In the genomic region with DNA sequence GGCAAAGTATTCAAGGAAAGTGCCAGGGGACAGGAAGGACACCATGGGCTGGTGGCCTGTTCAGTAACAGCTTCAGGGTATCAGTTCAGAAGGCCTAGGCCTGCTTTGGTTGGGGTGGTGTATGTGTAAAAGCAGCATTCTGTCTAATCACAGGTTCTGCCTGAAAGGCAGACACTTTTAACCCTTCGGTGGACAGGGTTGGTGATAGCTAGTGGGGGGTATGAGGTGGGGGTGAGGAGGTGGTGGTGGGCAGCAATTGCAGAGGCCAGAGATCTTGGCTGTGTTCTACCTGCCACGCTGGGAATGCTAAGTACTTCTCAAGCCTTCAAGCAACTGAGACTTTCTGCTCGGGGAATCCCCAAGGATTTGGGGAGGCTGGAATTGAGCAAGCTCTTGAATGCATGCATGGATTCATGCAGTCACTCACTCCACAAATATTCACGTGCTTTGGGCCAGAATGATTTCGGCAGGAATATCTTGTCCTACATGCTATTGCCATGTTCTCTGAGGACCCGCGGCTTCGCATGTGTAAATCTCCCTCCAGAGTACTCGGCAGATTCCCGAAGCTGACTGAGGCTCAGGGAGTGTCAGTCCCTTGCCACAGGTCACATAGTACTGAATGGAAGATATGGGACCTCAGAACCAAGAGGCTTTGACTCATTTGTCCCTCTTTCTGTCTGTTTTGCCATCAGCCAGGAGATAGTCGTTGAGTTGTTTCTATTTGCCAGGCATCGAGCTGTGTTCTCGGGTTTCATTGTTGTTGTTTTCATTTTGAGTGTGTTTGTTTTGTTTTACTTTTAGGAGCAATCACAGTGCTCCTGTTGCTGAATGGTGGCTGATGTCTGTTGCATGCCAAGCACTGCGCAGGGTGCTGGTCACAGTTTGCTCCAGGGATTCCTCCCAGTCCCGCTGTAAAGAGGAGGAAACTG, we compare ENCODE assay signal across 10 cellular contexts.
DNase-seq lines count a peak whose midpoint lies in the region; ATAC-seq and TF ChIP-seq lines count a peak whose summit lies in the region.
"Had no signal": no experiment of that assay in that cellular context is flagged by ENCODE, and none has a peak within 500 bp of the region (broad histone marks: within the 10 kb centered on the region; RNA-seq: fewer than 3 reads in every experiment).

No MANE protein-coding gene starts in this region.

- peaks cover 84% of the 10 kb centered on the region for H3K4me1 ChIP-seq in adipocyte (ENCODE audit: control insufficient read depth, insufficient read depth, low read length)
- H3K4me1 ChIP-seq in thyroid gland, result peaks cover 73 to 91% of the 10 kb centered on the region in 2 donors

- CTCF ChIA-PET in activated naive CD4-positive, alpha-beta T cell treated with anti-CD3 and anti-CD28 coated beads for 36 hours (lab: Charles Lee), result interaction anchor here (1.4 kb wide), 1 partner anchor 29 kb away, joined by 3 read pairs; no protein-coding TSS in a partner anchor

- H3K4me3 ChIP-seq in adipocyte (ENCODE audit: low read length), result peak overlapping the region; percentile 59
- no peak overlapping the region for H3K4me3 ChIP-seq in thyroid gland (replicated peaks in 1 of 3)

- H3K36me3 Mint-ChIP-seq in activated naive CD4-positive, alpha-beta T cell treated with anti-CD3 and anti-CD28 coated beads for 36 hours (ENCODE audit: low read depth), result peaks cover 4% of the 10 kb centered on the region

- H3K27me3 Mint-ChIP-seq in activated naive CD4-positive, alpha-beta T cell treated with anti-CD3 and anti-CD28 coated beads for 36 hours (ENCODE audit: low read depth), result no peaks in the 10 kb centered on the region

- ATAC-seq in HG03045 (IDR thresholded peaks at IDR 0.05; ENCODE audit: unreplicated experiment), result no peak

- intact Hi-C loops in activated naive CD4-positive, alpha-beta T cell treated with anti-CD3 and anti-CD28 coated beads for 36 hours (cut with micrococcal nuclease), result no loop called here
- intact Hi-C loops in thyroid gland (cut with DNase I), result no loop called here

- TF ChIP-seq CTCF in thyroid gland (IDR thresholded peaks at IDR 0.05), result no peak

- 36 to 41% methylated on average over 15 of the region's 15 CpGs for WGBS in thyroid gland, 2 donors

- peak overlapping the region; percentile 75 for H3K9ac ChIP-seq in adipocyte (ENCODE audit: low read length)

- H3K27me3 ChIP-seq in adipocyte (replicated peaks; ENCODE audit: control insufficient read depth, insufficient read depth, low read length) (no peaks in the 10 kb centered on the region), thyroid gland (no peaks in the 10 kb centered on the region)

- H3K4me1 Mint-ChIP-seq in activated naive CD4-positive, alpha-beta T cell treated with anti-CD3 and anti-CD28 coated beads for 36 hours (ENCODE audit: low read depth), result peaks cover 71% of the 10 kb centered on the region

- no peak overlapping the region for H3K4me3 Mint-ChIP-seq in activated naive CD4-positive, alpha-beta T cell treated with anti-CD3 and anti-CD28 coated beads for 36 hours

- DNase-seq in activated naive CD4-positive, alpha-beta T cell treated with anti-CD3 and anti-CD28 coated beads for 36 hours, result no peak
- no peak for DNase-seq in activated naive CD4-positive, alpha-beta T cell (lab: John Stamatoyannopoulos, UW)
- DNase-seq in adipocyte (ENCODE audit: low read depth), result peak; percentile 55
- peak; percentile 90 for DNase-seq in iris pigment epithelial cell (ENCODE audit: low read depth)
- peak; percentile 73 to 78 for DNase-seq in thyroid gland
- DNase-seq in NCI-H2227 treated with DMSO at 0.1 percent for 48 hours (lab: John Stamatoyannopoulos, UW), result no peak
- no peak for DNase-seq in activated gamma-delta T cell treated with Interleukin-2 at 50 U/mL for 16 hours
- DNase-seq: AML-193; stimulated activated CD4-positive, alpha-beta T cell treated with anti-CD3 and anti-CD28 coated beads, Interleukin-1b, Interleukin-23, amount 100 ng/mL, for 48 hours had no signal

- H3K36me3 ChIP-seq in adipocyte (ENCODE audit: control insufficient read depth, insufficient read depth, low read length, severe bottlenecking) (peaks cover 5% of the 10 kb centered on the region), thyroid gland (no peaks in the 10 kb centered on the region)

- TF ChIP-seq POLR2A in thyroid gland (IDR thresholded peaks at IDR 0.05), result no peak

- no peaks in the 10 kb centered on the region for H3K9me3 Mint-ChIP-seq in activated naive CD4-positive, alpha-beta T cell treated with anti-CD3 and anti-CD28 coated beads for 36 hours

- peak overlapping the region; percentile 53 for H3K27ac Mint-ChIP-seq in activated naive CD4-positive, alpha-beta T cell treated with anti-CD3 and anti-CD28 coated beads for 36 hours

- H3K9me3 ChIP-seq in adipocyte (ENCODE audit: control insufficient read depth, low read length) (no peaks in the 10 kb centered on the region), thyroid gland (no peaks in the 10 kb centered on the region)

- H3K27ac ChIP-seq in thyroid gland, result peak overlapping the region; percentile 45 to 84 (median 60)

Comparison
In these comparisons a context has a peak if more than half of its experiments do, and no peak if none do; other contexts are left out.
1. DNase-seq: peak in adipocyte (single experiment), iris pigment epithelial cell (single experiment) and thyroid gland (2 of 2); none in activated naive CD4-positive, alpha-beta T cell treated with anti-CD3 and anti-CD28 coated beads for 36 hours (single experiment), activated naive CD4-positive, alpha-beta T cell (0 of 4), NCI-H2227 treated with DMSO at 0.1 percent for 48 hours (single experiment) and activated gamma-delta T cell treated with Interleukin-2 at 50 U/mL for 16 hours (single experiment).